ENCODE assay signal across 9 cellular contexts in the genomic region with DNA sequence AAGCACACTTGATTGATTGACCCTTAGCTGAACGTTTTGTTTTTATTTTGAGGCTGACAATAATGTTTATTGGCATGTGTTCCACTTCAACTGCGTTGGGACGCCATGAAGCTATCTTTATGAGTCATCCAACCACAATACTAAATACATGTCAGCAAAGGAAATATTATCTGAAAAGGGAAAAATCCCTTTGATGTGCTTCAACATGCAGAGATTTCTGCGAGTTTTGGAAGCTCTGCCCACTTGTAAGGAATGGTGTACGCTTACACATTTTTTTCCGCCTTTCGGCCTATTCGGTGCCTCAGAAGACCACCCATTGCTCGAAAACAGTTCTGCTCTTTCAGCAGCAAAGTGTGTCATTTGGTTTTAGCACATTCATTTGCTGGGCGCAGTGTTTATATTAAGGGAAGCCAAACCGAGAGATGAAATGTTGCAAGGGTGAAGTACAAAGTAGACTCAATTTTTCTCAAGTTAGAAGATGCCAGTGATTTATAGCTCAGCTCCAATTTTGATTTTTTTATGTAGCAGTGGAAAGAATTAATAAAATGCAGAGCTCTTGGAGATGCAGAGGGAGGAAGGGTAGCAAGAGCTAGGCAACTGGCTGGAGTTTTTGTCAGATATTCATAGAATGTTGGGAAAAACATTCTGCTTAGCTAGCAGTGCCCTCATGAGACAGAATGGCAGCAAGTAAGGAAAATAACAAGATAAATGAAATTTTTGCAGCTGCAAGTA.
A peak's percentile ranks its signal among the peaks of the same experiment; 100 is the strongest.
DNase-seq lines count a peak whose midpoint lies in the region; ATAC-seq and TF ChIP-seq lines count a peak whose summit lies in the region.
"Had no signal": no experiment of that assay in that cellular context is flagged by ENCODE, and none has a peak within 500 bp of the region (broad histone marks: within the 10 kb centered on the region; RNA-seq: fewer than 3 reads in every experiment).

No MANE protein-coding gene starts in this region.

- H3K27me3 ChIP-seq in WERI-Rb-1 (ENCODE audit: insufficient read depth, low read depth, severe bottlenecking), result no peaks in the 10 kb centered on the region

- DNase-seq in AG10803 (ENCODE audit: low read depth), result peak; percentile 69
- peak; percentile 89 for DNase-seq in astrocyte of the cerebellum (ENCODE audit: low read depth)
- DNase-seq in lung microvascular endothelial cell (ENCODE audit: low read depth in 2 of 2), result peak; percentile 13 to 40
- DNase-seq in NCI-H526 treated with DMSO at 0.1 percent for 48 hours (lab: John Stamatoyannopoulos, UW), result no peak
- DNase-seq in activated T-cell treated with anti-CD3 and anti-CD28 coated beads, Interleukin-2, amount 50 U/mL, for 48 hours, result no peak
- DNase-seq in GM10248 (ENCODE audit: extremely low spot score), result no peak
- no peak for DNase-seq in WERI-Rb-1
- DNase-seq: activated naive CD4-positive, alpha-beta T cell treated with anti-CD3 and anti-CD28 coated beads, Interleukin-2, amount 10 ng/mL, durations not matched to agents 7 days and 5 days had no signal

- H3K36me3 ChIP-seq in WERI-Rb-1, result no peaks in the 10 kb centered on the region

- H3K27ac ChIP-seq in WERI-Rb-1, result no peak overlapping the region

- H3K9me3 ChIP-seq in WERI-Rb-1 (ENCODE audit: severe bottlenecking), result no peaks in the 10 kb centered on the region

- CTCF ChIA-PET in GM10248 (lab: Yijun Ruan, JAX), result interaction anchor here (0.8 to 2.0 kb wide), 6 partner anchors 8 to 265 kb away, joined by 3 to 4 read pairs (median 4); a partner anchor contains a TSS

- in situ Hi-C loops in astrocyte of the cerebellum (cut with HindIII; ENCODE audit: low sequenced_read_pairs), result no loop called here

- peak; percentile 64 for TF ChIP-seq CTCF in AG10803 (conservative IDR thresholded peaks at IDR 0.05; ENCODE audit: low read length)
- peak; percentile 40 for TF ChIP-seq CTCF in astrocyte of the cerebellum (IDR thresholded peaks at IDR 0.05; ENCODE audit: low read depth, low read length, missing control alignments)
- TF ChIP-seq CTCF in GM10248 (IDR thresholded peaks at IDR 0.05; ENCODE audit: control extremely low read depth, extremely low read depth, low read depth, missing control alignments), result no peak
- no peak for TF ChIP-seq CTCF in WERI-Rb-1 (IDR thresholded peaks at IDR 0.05; ENCODE audit: low read depth, low read length)

- ATAC-seq in HG03342 (IDR thresholded peaks at IDR 0.05; ENCODE audit: unreplicated experiment), result peak; percentile 41

- H3K4me3 ChIP-seq in AG10803 (ENCODE audit: low read length), result 0 out of 2 replicates have a peak overlapping the region, but pooled peaks have one; percentile 13
- H3K4me3 ChIP-seq in astrocyte of the cerebellum (ENCODE audit: low read depth, low read length), result peak overlapping the region; percentile 11
- no peak overlapping the region for H3K4me3 ChIP-seq in WERI-Rb-1 (ENCODE audit: low read depth, low read length)

- POLR2A ChIA-PET in GM10248 (lab: Yijun Ruan, JAX), result no interaction called here

Comparison
In these comparisons a context has a peak if more than half of its experiments do, and no peak if none do; other contexts are left out.
1. DNase-seq: peak in AG10803 (single experiment), astrocyte of the cerebellum (single experiment) and lung microvascular endothelial cell (2 of 2); none in NCI-H526 treated with DMSO at 0.1 percent for 48 hours (single experiment), activated T-cell treated with anti-CD3 and anti-CD28 coated beads, Interleukin-2, amount 50 U/mL, for 48 hours (0 of 2), GM10248 (single experiment) and WERI-Rb-1 (single experiment).
2. CTCF ChIP-seq: peak in AG10803 (single experiment) and astrocyte of the cerebellum (single experiment); none in GM10248 (single experiment) and WERI-Rb-1 (single experiment).